8 cellular contexts compared by ENCODE assay signal in genomic region chr11:128482512-128483191, GRCh38.
DNase-seq lines count a peak whose midpoint lies in the region; ATAC-seq, FAIRE-seq and TF ChIP-seq lines count a peak whose summit lies in the region.

No MANE protein-coding gene starts in this region.

- TF ChIP-seq CTCF in OCI-LY1 (IDR thresholded peaks at IDR 0.05; ENCODE audit: low read length) (no peak), neural progenitor cell (IDR thresholded peaks at IDR 0.05) (no peak)

- no peaks in the 10 kb centered on the region for H4K20me1 ChIP-seq in OCI-LY1 (ENCODE audit: insufficient read depth, low read length)
- H4K20me1 ChIP-seq in neural progenitor cell (ENCODE audit: low read depth), result no peaks in the 10 kb centered on the region

- H3K9ac ChIP-seq in OCI-LY1 (ENCODE audit: low read length) (peak overlapping the region; percentile 58), neural progenitor cell (no peak overlapping the region)

- no peaks in the 10 kb centered on the region for H3K27me3 ChIP-seq in OCI-LY1 (ENCODE audit: insufficient read depth, low read length)
- no peaks in the 10 kb centered on the region for H3K27me3 ChIP-seq in neural progenitor cell

- H3K27me3 Mint-ChIP-seq in stimulated activated naive B cell treated with anti-CD40 and anti-IgM and Interleukin-4, amounts not matched to agents 10 μg/mL and 1 μg/mL and 100 μg/mL, for 72 hours, result no peaks in the 10 kb centered on the region
- H3K27me3 Mint-ChIP-seq in neural progenitor cell (ENCODE audit: insufficient read depth, low read depth), result peaks cover 7% of the 10 kb centered on the region

- peaks cover 70 to 87% of the 10 kb centered on the region in 2 donors for H3K4me1 Mint-ChIP-seq in stimulated activated naive B cell treated with anti-CD40 and anti-IgM and Interleukin-4, amounts not matched to agents 10 μg/mL and 1 μg/mL and 100 μg/mL, for 72 hours
- H3K4me1 Mint-ChIP-seq in neural progenitor cell, result no peaks in the 10 kb centered on the region

- no peaks in the 10 kb centered on the region for H3K9me2 ChIP-seq in OCI-LY1 (ENCODE audit: low read depth, low read length)

- no peaks in the 10 kb centered on the region for H3F3A ChIP-seq in OCI-LY1 (ENCODE audit: insufficient read depth, low read length)
- no peaks in the 10 kb centered on the region for H3F3A ChIP-seq in neural progenitor cell (ENCODE audit: low read depth)

- H3K4me3 Mint-ChIP-seq in stimulated activated naive B cell treated with anti-CD40 and anti-IgM and Interleukin-4, amounts not matched to agents 10 μg/mL and 1 μg/mL and 100 μg/mL, for 72 hours, result peak overlapping the region; percentile 64 to 67
- no peak overlapping the region for H3K4me3 Mint-ChIP-seq in neural progenitor cell

- H3K36me3 ChIP-seq in OCI-LY1 (ENCODE audit: insufficient read depth, low read length) (peaks cover 99% of the 10 kb centered on the region), neural progenitor cell (no peaks in the 10 kb centered on the region)

- H2AFZ ChIP-seq in OCI-LY1 (ENCODE audit: low read length) (no peak overlapping the region), neural progenitor cell (replicated peaks) (no peak overlapping the region)

- H3K4me2 ChIP-seq in OCI-LY1 (ENCODE audit: low read length) (peak overlapping the region; percentile 81), neural progenitor cell (no peak overlapping the region)

- H3K9me3 Mint-ChIP-seq in stimulated activated naive B cell treated with anti-CD40 and anti-IgM and Interleukin-4, amounts not matched to agents 10 μg/mL and 1 μg/mL and 100 μg/mL, for 72 hours, result peaks cover 0 to 4% of the 10 kb centered on the region in 2 donors
- H3K9me3 Mint-ChIP-seq in neural progenitor cell, result no peaks in the 10 kb centered on the region

- DNase-seq in H4 (ENCODE audit: low spot score) (peak; percentile 86), neural progenitor cell (ENCODE audit: low spot score) (no peak), RCC 7860 (ENCODE audit: low spot score) (no peak), ecto neural progenitor cell (ENCODE audit: low spot score) (no peak)
- peak; percentile 56 for DNase-seq in effector CD4-positive, alpha-beta T cell
- no peak for DNase-seq in stimulated activated naive B cell treated with anti-CD40 and anti-IgM and Interleukin-4, amounts not matched to agents 10 μg/mL and 1 μg/mL and 100 μg/mL, for 72 hours

- H3K27ac ChIP-seq in OCI-LY1 (ENCODE audit: low read depth, low read length, poor library complexity, severe bottlenecking) (peak overlapping the region; percentile 83), neural progenitor cell (no peak overlapping the region)

- H3K4me1 ChIP-seq in OCI-LY1 (ENCODE audit: insufficient read depth, low read length, severe bottlenecking) (peaks cover 82% of the 10 kb centered on the region), neural progenitor cell (no peaks in the 10 kb centered on the region)

- H3K4me3 ChIP-seq in OCI-LY1 (ENCODE audit: low read depth, low read length, poor library complexity, severe bottlenecking), result peak overlapping the region; percentile 23
- H3K4me3 ChIP-seq in neural progenitor cell, result no peak overlapping the region

- H3K79me2 ChIP-seq in OCI-LY1 (ENCODE audit: insufficient read depth, low read length) (0 out of 2 replicates have a peak, but pooled peaks cover 7% of the 10 kb centered on the region), neural progenitor cell (ENCODE audit: low read depth) (no peaks in the 10 kb centered on the region)

- peaks cover 72 to 88% of the 10 kb centered on the region in 2 donors for H3K36me3 Mint-ChIP-seq in stimulated activated naive B cell treated with anti-CD40 and anti-IgM and Interleukin-4, amounts not matched to agents 10 μg/mL and 1 μg/mL and 100 μg/mL, for 72 hours
- H3K36me3 Mint-ChIP-seq in neural progenitor cell, result peaks cover 1% of the 10 kb centered on the region

- peak overlapping the region; percentile 85 for H3K27ac Mint-ChIP-seq in stimulated activated naive B cell treated with anti-CD40 and anti-IgM and Interleukin-4, amounts not matched to agents 10 μg/mL and 1 μg/mL and 100 μg/mL, for 72 hours
- H3K27ac Mint-ChIP-seq in neural progenitor cell, result no peak overlapping the region

- peak; percentile 53 for ATAC-seq in GM18498 (IDR thresholded peaks at IDR 0.05; ENCODE audit: unreplicated experiment)
- ATAC-seq in stimulated activated naive B cell treated with anti-CD40 and anti-IgM and Interleukin-4, amounts not matched to agents 10 μg/mL and 1 μg/mL and 100 μg/mL, for 72 hours (replicated peaks), result peak; percentile 13 to 26

- no peak for FAIRE-seq in RCC 7860 (lab: Jason Lieb, UNC)

- H3K9me3 ChIP-seq in OCI-LY1 (ENCODE audit: low read length) (no peaks in the 10 kb centered on the region), neural progenitor cell (ENCODE audit: low read depth) (no peaks in the 10 kb centered on the region)

Comparison
In these comparisons a context has a peak if more than half of its experiments do, and no peak if none do; other contexts are left out.
1. DNase-seq: peak in H4 (single experiment) and effector CD4-positive, alpha-beta T cell (single experiment); none in stimulated activated naive B cell treated with anti-CD40 and anti-IgM and Interleukin-4, amounts not matched to agents 10 μg/mL and 1 μg/mL and 100 μg/mL, for 72 hours (single experiment), neural progenitor cell (single experiment), RCC 7860 (single experiment) and ecto neural progenitor cell (single experiment).